Comparison of ENCODE assay signal across 1 cellular context in genomic region chr13:51331354-51331861, GRCh38.
TF ChIP-seq lines count a peak whose summit lies in the region.

No MANE protein-coding gene starts in this region.

TF ChIP-seq in WTC11, 78 proteins besides CTCF, POLR2A, EP300 and RAD21 (continued from another document):
- TF ChIP-seq STAT6 (CRISPR knock-in tag; conservative IDR thresholded peaks at IDR 0.05; ENCODE audit: low read depth) = no peak
- no peak for TF ChIP-seq RELA (CRISPR knock-in tag; IDR thresholded peaks at IDR 0.05; ENCODE audit: borderline replicate concordance)
- TF ChIP-seq NR3C1 (CRISPR knock-in tag; conservative IDR thresholded peaks at IDR 0.05; ENCODE audit: low read depth) = no peak
- no peak for TF ChIP-seq ZMAT4 (CRISPR knock-in tag; IDR thresholded peaks at IDR 0.05)
- TF ChIP-seq RORB (CRISPR knock-in tag; IDR thresholded peaks at IDR 0.05) = no peak
- TF ChIP-seq NFE2L1 (CRISPR knock-in tag; IDR thresholded peaks at IDR 0.05) = no peak
- no peak for TF ChIP-seq ESRRA (CRISPR knock-in tag; IDR thresholded peaks at IDR 0.05; ENCODE audit: borderline replicate concordance)
- no peak for TF ChIP-seq ZBTB21 (CRISPR knock-in tag; IDR thresholded peaks at IDR 0.05; ENCODE audit: borderline replicate concordance)
- TF ChIP-seq SMAD4 (CRISPR knock-in tag; IDR thresholded peaks at IDR 0.05) = no peak
- TF ChIP-seq TP53 (CRISPR knock-in tag; IDR thresholded peaks at IDR 0.05) = no peak
- TF ChIP-seq GRHL2 (CRISPR knock-in tag; IDR thresholded peaks at IDR 0.05; ENCODE audit: insufficient replicate concordance, severe bottlenecking) = no peak
- TF ChIP-seq ZNF423 (CRISPR knock-in tag; IDR thresholded peaks at IDR 0.05) = no peak
- no peak for TF ChIP-seq ZBTB43 (CRISPR knock-in tag; IDR thresholded peaks at IDR 0.05)
- no peak for TF ChIP-seq E2F5 (CRISPR knock-in tag; IDR thresholded peaks at IDR 0.05)
- no peak for TF ChIP-seq ZNF671 (CRISPR knock-in tag; IDR thresholded peaks at IDR 0.05)
